24 cellular contexts compared by ENCODE assay signal in the genomic region with DNA sequence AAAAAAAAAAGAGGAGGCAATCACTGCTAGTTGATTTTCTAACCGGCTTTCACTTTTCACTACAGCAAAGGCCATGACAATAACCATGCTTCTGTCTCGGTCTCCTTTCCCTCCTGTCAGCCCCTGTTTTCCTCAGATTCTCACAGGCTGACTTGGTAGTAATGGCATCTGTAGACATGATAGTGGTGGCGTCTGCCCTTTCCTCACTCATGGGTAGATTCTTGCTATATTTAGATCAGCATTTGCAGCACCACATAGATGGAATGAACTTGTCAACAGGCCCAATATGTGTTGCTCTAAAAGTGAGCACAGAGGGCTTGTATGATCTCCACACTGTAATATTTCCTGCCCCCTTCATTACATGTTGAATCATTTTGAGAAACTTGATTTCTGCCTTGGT.
"Had no signal": no experiment of that assay in that cellular context is flagged by ENCODE, and none has a peak within 500 bp of the region (broad histone marks: within the 10 kb centered on the region; RNA-seq: fewer than 3 reads in every experiment).

No MANE protein-coding gene starts in this region.

- H3K27me3 Mint-ChIP-seq: activated CD4-positive, alpha-beta T cell treated with anti-CD3 and anti-CD28 coated beads for 36 hours; activated naive CD4-positive, alpha-beta T cell treated with anti-CD3 and anti-CD28 coated beads, Interleukin-2, amount 50 U/mL, for 24 hours had no signal

- H3K9me3 ChIP-seq: adrenal gland, breast epithelium, gastroesophageal sphincter, left lung, pancreas, right lobe of liver, SJCRH30, testis, upper lobe of right lung had no signal

- H3K36me3 Mint-ChIP-seq: activated naive CD4-positive, alpha-beta T cell treated with anti-CD3 and anti-CD28 coated beads, Interleukin-2, amount 50 U/mL, for 24 hours; WTC11 had no signal

- H3K27ac ChIP-seq: adrenal gland, breast epithelium, epithelial cell of prostate, gastroesophageal sphincter, left lung, pancreas, right lobe of liver, SJCRH30, testis, upper lobe of right lung had no signal

- DNase-seq: activated CD4-positive, alpha-beta T cell treated with anti-CD3 and anti-CD28 coated beads for 36 hours; activated CD4-positive, alpha-beta T cell treated with anti-CD3 and anti-CD28 coated beads, Interleukin-2, amount 50 U/mL, for 48 hours; activated gamma-delta T cell; adrenal gland; cortex of kidney; endodermal cell; kidney; left lung; mammary epithelial cell; nephron progenitor cell; pancreas; right lobe of liver; SJCRH30; stimulated activated CD4-positive, alpha-beta T cell treated with anti-CD3 and anti-CD28 coated beads, Interleukin-4, amount 100 ng/mL, for 1 hour; stimulated activated naive CD4-positive, alpha-beta T cell; T-helper 9 cell; testis; upper lobe of right lung had no signal

- H3K9me3 Mint-ChIP-seq: activated naive CD4-positive, alpha-beta T cell treated with anti-CD3 and anti-CD28 coated beads, Interleukin-2, amount 50 U/mL, for 24 hours; activated T-helper 1 cell treated with anti-CD3 and anti-CD28 coated beads, Interleukin-12 subunit alpha, Interleukin-12 subunit beta, Interleukin-2, Interleukin-4 antibody, amounts not matched to agents 30 ng/mL and 10 ng/mL and 1 ng/mL, durations not matched to agents 14 hours and 24 hours and 36 hours; endodermal cell; nephron progenitor cell; WTC11 had no signal

- H3K4me3 Mint-ChIP-seq: activated CD4-positive, alpha-beta T cell treated with anti-CD3 and anti-CD28 coated beads for 36 hours; activated naive CD4-positive, alpha-beta T cell treated with anti-CD3 and anti-CD28 coated beads, Interleukin-2, amount 50 U/mL, for 24 hours; activated T-helper 1 cell treated with anti-CD3 and anti-CD28 coated beads, Interleukin-12 subunit alpha, Interleukin-12 subunit beta, Interleukin-2, Interleukin-4 antibody, amounts not matched to agents 30 ng/mL and 10 ng/mL and 1 ng/mL, durations not matched to agents 14 hours and 24 hours and 36 hours; endodermal cell; nephron progenitor cell; WTC11 had no signal

- H3K27me3 ChIP-seq: adrenal gland, breast epithelium, gastroesophageal sphincter, left lung, pancreas, right lobe of liver, testis, upper lobe of right lung had no signal

- H3K27ac Mint-ChIP-seq: activated CD4-positive, alpha-beta T cell treated with anti-CD3 and anti-CD28 coated beads for 36 hours; activated naive CD4-positive, alpha-beta T cell treated with anti-CD3 and anti-CD28 coated beads, Interleukin-2, amount 50 U/mL, for 24 hours; activated T-helper 1 cell treated with anti-CD3 and anti-CD28 coated beads, Interleukin-12 subunit alpha, Interleukin-12 subunit beta, Interleukin-2, Interleukin-4 antibody, amounts not matched to agents 30 ng/mL and 10 ng/mL and 1 ng/mL, durations not matched to agents 14 hours and 24 hours and 36 hours; endodermal cell; nephron progenitor cell; WTC11 had no signal

- H3K4me1 ChIP-seq: adrenal gland, breast epithelium, gastroesophageal sphincter, left lung, pancreas, right lobe of liver, SJCRH30, testis, upper lobe of right lung had no signal

- H3K36me3 ChIP-seq: adrenal gland, breast epithelium, gastroesophageal sphincter, left lung, pancreas, right lobe of liver, SJCRH30, upper lobe of right lung had no signal

- ATAC-seq: activated CD4-positive, alpha-beta T cell treated with anti-CD3 and anti-CD28 coated beads for 36 hours; gastroesophageal sphincter; left lung; pancreas; right lobe of liver; upper lobe of right lung; WTC11 had no signal

- H3K4me3 ChIP-seq: adrenal gland, breast epithelium, gastroesophageal sphincter, left lung, pancreas, right lobe of liver, SJCRH30, testis, upper lobe of right lung had no signal

- H3K4me1 Mint-ChIP-seq: activated CD4-positive, alpha-beta T cell treated with anti-CD3 and anti-CD28 coated beads for 36 hours; activated naive CD4-positive, alpha-beta T cell treated with anti-CD3 and anti-CD28 coated beads, Interleukin-2, amount 50 U/mL, for 24 hours; endodermal cell; nephron progenitor cell had no signal
